23 cellular contexts compared by ENCODE assay signal in the genomic region with DNA sequence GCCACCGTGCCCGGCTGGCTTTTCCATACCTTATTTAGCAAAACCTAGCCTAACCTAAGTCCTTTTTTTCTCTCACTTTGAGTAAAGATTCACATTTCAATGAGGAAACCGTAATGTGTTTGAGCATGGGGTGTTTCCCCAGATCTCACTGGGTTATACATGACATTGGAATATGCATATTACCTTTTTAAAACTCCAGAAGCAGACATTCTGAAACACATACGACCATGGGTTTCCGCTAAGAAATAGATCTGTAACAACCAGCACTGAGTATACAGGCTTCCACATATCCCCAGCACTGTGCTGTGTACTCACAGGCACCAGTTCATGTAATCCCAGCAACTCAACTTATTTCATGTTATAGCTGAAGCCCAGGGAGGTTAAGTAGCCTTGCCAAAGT. TPM values are rescaled to one million over a fixed set of nuclear protein-coding genes. Genes with fewer than 3 reads are reported as not detected.
DNase-seq lines count a peak whose midpoint lies in the region; ATAC-seq and TF ChIP-seq lines count a peak whose summit lies in the region.
"Had no signal": no experiment of that assay in that cellular context is flagged by ENCODE, and none has a peak within 500 bp of the region (broad histone marks: within the 10 kb centered on the region; RNA-seq: fewer than 3 reads in every experiment).

No MANE protein-coding gene starts in this region.

- H3K4me3 ChIP-seq in hepatocyte (no peak overlapping the region), testis (no peak overlapping the region)
- H3K4me3 ChIP-seq: dorsolateral prefrontal cortex, thyroid gland had no signal

- no peak overlapping the region for H3K4me3 Mint-ChIP-seq in T-helper 1 cell treated with Interleukin-12 subunit alpha and Interleukin-12 subunit beta and Interleukin-4 antibody, amounts not matched to agents 30 μg/mL and 1 μg/mL, for 36 hours
- no peak overlapping the region for H3K4me3 Mint-ChIP-seq in IgD-negative memory B cell
- peak overlapping the region; percentile 21 for H3K4me3 Mint-ChIP-seq in stimulated activated effector memory CD8-positive, alpha-beta T cell treated with anti-CD3 and anti-CD28 coated beads, Interleukin-12 subunit alpha, Interleukin-12 subunit beta, amount 100 ng/mL, for 72 hours
- H3K4me3 Mint-ChIP-seq: activated B cell treated with CpG ODN at 0.5 μM for 24 hours; activated naive CD8-positive, alpha-beta T cell; CD4-positive, alpha-beta T cell had no signal

- H3K27ac ChIP-seq in hepatocyte (peak overlapping the region; percentile 44), testis (no peak overlapping the region)
- H3K27ac ChIP-seq: RWPE1, thyroid gland had no signal

- TF ChIP-seq CTCF in hepatocyte (IDR thresholded peaks at IDR 0.05; ENCODE audit: poor library complexity) (no peak), testis (IDR thresholded peaks at IDR 0.05) (no peak)

- DNase-seq in T-helper 1 cell = no peak
- no peak for DNase-seq in hepatocyte (ENCODE audit: low spot score)
- DNase-seq in stimulated activated effector memory CD8-positive, alpha-beta T cell treated with anti-CD3 and anti-CD28 coated beads, Interleukin-12 subunit alpha, Interleukin-12 subunit beta, amount 100 ng/mL, for 72 hours (ENCODE audit: low spot score in 2 of 2) = no peak
- no peak for DNase-seq in amygdala (lab: John Stamatoyannopoulos, UW)
- no peak for DNase-seq in testis
- DNase-seq: 8988T; activated B cell treated with CpG ODN at 0.5 μM for 24 hours; CD4-positive, alpha-beta T cell; DMS153; glutamatergic neuron; NCI-H1105 treated with DMSO at 0.1 percent for 48 hours; NCI-H2029 treated with DMSO at 0.1 percent for 48 hours; NCI-H2227 treated with DMSO at 0.1 percent for 48 hours; occipital lobe; small intestine; stimulated activated CD4-positive, alpha-beta T cell treated with anti-CD3 and anti-CD28 coated beads, Interleukin-2, amount 100 ng/mL, for 24 hours; thyroid gland had no signal

- H3K27me3 ChIP-seq in hepatocyte (no peaks in the 10 kb centered on the region), testis (no peaks in the 10 kb centered on the region)
- H3K27me3 ChIP-seq: dorsolateral prefrontal cortex, thyroid gland had no signal

- no peaks in the 10 kb centered on the region for H3K36me3 ChIP-seq in hepatocyte (replicated peaks; ENCODE audit: insufficient read depth, low read depth)
- no peaks in the 10 kb centered on the region for H3K36me3 ChIP-seq in testis (ENCODE audit: low read depth, missing control alignments)
- H3K36me3 ChIP-seq: thyroid gland had no signal

- H3K9me3 ChIP-seq in hepatocyte (ENCODE audit: low read depth) (no peaks in the 10 kb centered on the region), testis (no peaks in the 10 kb centered on the region)
- H3K9me3 ChIP-seq: thyroid gland had no signal

- peak overlapping the region; percentile 55 for H3K4me2 ChIP-seq in hepatocyte

- H3K79me2 ChIP-seq in hepatocyte = no peaks in the 10 kb centered on the region

- ATAC-seq in stimulated activated effector memory CD8-positive, alpha-beta T cell treated with anti-CD3 and anti-CD28 coated beads, Interleukin-12 subunit alpha, Interleukin-12 subunit beta, amount 100 ng/mL, for 72 hours = no peak
- ATAC-seq in GM19328 (IDR thresholded peaks at IDR 0.05; ENCODE audit: unreplicated experiment) = no peak

- intact Hi-C loops in testis (cut with DNase I; ENCODE audit: low total_unique reads) = no loop called here

- TF ChIP-seq POLR2A in testis (IDR thresholded peaks at IDR 0.05) = no peak

- H3K36me3 Mint-ChIP-seq in T-helper 1 cell treated with Interleukin-12 subunit alpha and Interleukin-12 subunit beta and Interleukin-4 antibody, amounts not matched to agents 30 μg/mL and 1 μg/mL, for 36 hours (ENCODE audit: low read depth) = no peaks in the 10 kb centered on the region
- H3K36me3 Mint-ChIP-seq in IgD-negative memory B cell = peaks cover 3% of the 10 kb centered on the region
- H3K36me3 Mint-ChIP-seq in stimulated activated effector memory CD8-positive, alpha-beta T cell treated with anti-CD3 and anti-CD28 coated beads, Interleukin-12 subunit alpha, Interleukin-12 subunit beta, amount 100 ng/mL, for 72 hours = peaks cover 7% of the 10 kb centered on the region
- H3K36me3 Mint-ChIP-seq: activated naive CD8-positive, alpha-beta T cell had no signal

- H3K4me1 Mint-ChIP-seq in T-helper 1 cell treated with Interleukin-12 subunit alpha and Interleukin-12 subunit beta and Interleukin-4 antibody, amounts not matched to agents 30 μg/mL and 1 μg/mL, for 36 hours (ENCODE audit: low read depth) = peaks cover 22% of the 10 kb centered on the region
- no peaks in the 10 kb centered on the region for H3K4me1 Mint-ChIP-seq in IgD-negative memory B cell
- peaks cover 57% of the 10 kb centered on the region for H3K4me1 Mint-ChIP-seq in stimulated activated effector memory CD8-positive, alpha-beta T cell treated with anti-CD3 and anti-CD28 coated beads, Interleukin-12 subunit alpha, Interleukin-12 subunit beta, amount 100 ng/mL, for 72 hours
- H3K4me1 Mint-ChIP-seq: activated B cell treated with CpG ODN at 0.5 μM for 24 hours had no signal

- H3K9me2 ChIP-seq in hepatocyte (replicated peaks; ENCODE audit: insufficient read depth) = no peaks in the 10 kb centered on the region

- H4K20me1 ChIP-seq in hepatocyte (ENCODE audit: insufficient read depth, poor library complexity, severe bottlenecking) = no peaks in the 10 kb centered on the region

- H3K27me3 Mint-ChIP-seq in T-helper 1 cell treated with Interleukin-12 subunit alpha and Interleukin-12 subunit beta and Interleukin-4 antibody, amounts not matched to agents 30 μg/mL and 1 μg/mL, for 36 hours (ENCODE audit: low read depth) = no peaks in the 10 kb centered on the region
- H3K27me3 Mint-ChIP-seq in IgD-negative memory B cell = peaks cover 2% of the 10 kb centered on the region
- H3K27me3 Mint-ChIP-seq: activated B cell treated with CpG ODN at 0.5 μM for 24 hours; activated naive CD8-positive, alpha-beta T cell; CD4-positive, alpha-beta T cell had no signal

- 78% methylated on average over 5 of the region's 5 CpGs for WGBS in hepatocyte (ENCODE audit: low lambda C conversion rate, missing lambda C conversion rate)
- WGBS in testis, 2 donors = 94% methylated on average over 5 of the region's 5 CpGs

- peak overlapping the region; percentile 26 for H3K27ac Mint-ChIP-seq in T-helper 1 cell treated with Interleukin-12 subunit alpha and Interleukin-12 subunit beta and Interleukin-4 antibody, amounts not matched to agents 30 μg/mL and 1 μg/mL, for 36 hours
- H3K27ac Mint-ChIP-seq in IgD-negative memory B cell = peak overlapping the region in 2 of 3 donors; percentile 9 to 71
- peak overlapping the region; percentile 68 for H3K27ac Mint-ChIP-seq in stimulated activated effector memory CD8-positive, alpha-beta T cell treated with anti-CD3 and anti-CD28 coated beads, Interleukin-12 subunit alpha, Interleukin-12 subunit beta, amount 100 ng/mL, for 72 hours
- H3K27ac Mint-ChIP-seq: activated B cell treated with CpG ODN at 0.5 μM for 24 hours; activated naive CD8-positive, alpha-beta T cell; CD4-positive, alpha-beta T cell had no signal

- H2AFZ ChIP-seq in hepatocyte = no peak overlapping the region

- H3K4me1 ChIP-seq in hepatocyte (ENCODE audit: insufficient read depth) = peaks cover 29% of the 10 kb centered on the region
- H3K4me1 ChIP-seq in testis = peaks cover 21% of the 10 kb centered on the region

- no peaks in the 10 kb centered on the region for H3K9me3 Mint-ChIP-seq in T-helper 1 cell treated with Interleukin-12 subunit alpha and Interleukin-12 subunit beta and Interleukin-4 antibody, amounts not matched to agents 30 μg/mL and 1 μg/mL, for 36 hours
- H3K9me3 Mint-ChIP-seq in IgD-negative memory B cell = no peaks in the 10 kb centered on the region
- no peaks in the 10 kb centered on the region for H3K9me3 Mint-ChIP-seq in stimulated activated effector memory CD8-positive, alpha-beta T cell treated with anti-CD3 and anti-CD28 coated beads, Interleukin-12 subunit alpha, Interleukin-12 subunit beta, amount 100 ng/mL, for 72 hours
- H3K9me3 Mint-ChIP-seq: activated B cell treated with CpG ODN at 0.5 μM for 24 hours; CD4-positive, alpha-beta T cell had no signal

RNA-seq across cellular contexts. Expression of gene FOSL2, which starts 41.0 kb away (rescaled TPM):
- polyA plus RNA-seq in IgD-negative memory B cell (0.50 TPM), hepatocyte (84.0 and 91.1 TPM in 2 replicates), testis (ENCODE audit: insufficient read depth, low read depth, low replicate concordance) (14.1 TPM)
- total RNA-seq in hepatocyte (148 and 164 TPM in 2 replicates), testis (10 to 100 TPM; 24.3 to 39.7 TPM)

Comparison
In these comparisons a context has a peak if more than half of its experiments do, and no peak if none do; other contexts are left out.
1. RNA of gene FOSL2, which starts 41.0 kb away (polyA plus RNA-seq): 84.0 to 91.1 TPM in hepatocyte and 14.1 TPM in testis (single experiment); 0.50 TPM in IgD-negative memory B cell (single experiment); every median in the first group is over 10 times any median in the second.
2. Peak in every context shown above with its lines, with median percentiles within 50 percentile points of each other: H3K27ac Mint-ChIP-seq.